Comparison of ENCODE assay signal across 1 cellular context in the genomic region with DNA sequence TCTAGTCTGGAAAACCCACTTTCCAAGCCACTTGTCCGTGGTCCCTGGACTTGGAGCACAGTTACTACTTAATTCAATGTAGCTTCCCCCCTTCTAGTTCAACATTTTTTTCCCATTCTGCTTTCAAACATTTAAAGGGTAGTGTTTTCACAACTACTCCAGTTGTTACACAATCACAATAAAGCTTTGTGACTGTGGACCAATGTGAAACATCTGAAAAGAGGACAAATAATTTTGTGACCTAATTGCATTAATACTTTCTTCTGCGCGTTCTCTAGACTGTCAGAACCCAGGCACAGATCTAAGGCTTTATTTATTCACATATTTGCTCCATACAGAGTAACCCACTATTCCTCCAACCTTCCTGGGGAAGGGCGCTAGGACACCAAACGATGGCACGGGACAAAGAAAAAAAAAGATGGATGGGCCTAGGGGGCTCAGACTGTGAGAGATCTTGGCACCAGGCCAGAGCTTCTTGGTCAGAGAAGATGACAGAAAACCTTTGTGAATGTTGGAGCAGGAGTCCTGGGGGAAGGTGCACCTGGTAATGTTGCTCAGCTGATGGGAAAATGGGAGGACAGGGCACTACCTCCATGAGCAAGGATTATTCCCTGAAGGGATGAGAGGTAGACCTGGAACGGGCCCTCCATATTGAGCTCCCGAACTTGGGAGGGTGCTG.
A peak's percentile ranks its signal among the peaks of the same experiment; 100 is the strongest.
TF ChIP-seq lines count a peak whose summit lies in the region.

No MANE protein-coding gene starts in this region.

TF ChIP-seq in HepG2, 621 proteins besides CTCF, POLR2A, EP300 and RAD21 (continues in another document):
- TF ChIP-seq ZKSCAN8 (CRISPR knock-in tag; IDR thresholded peaks at IDR 0.05; ENCODE audit: borderline replicate concordance) (no peak; the same call in 1 of the 2 replicates), ZNF337 (CRISPR knock-in tag; IDR thresholded peaks at IDR 0.05; ENCODE audit: borderline replicate concordance, low read depth) (peak; percentile 10; the same call in 1 of the 2 replicates), BHLHE40 (IDR thresholded peaks at IDR 0.05; ENCODE audit: low read length) (no peak), HMG20A (CRISPR knock-in tag; IDR thresholded peaks at IDR 0.05; ENCODE audit: borderline replicate concordance) (0 out of 2 replicates have a peak, but pooled peaks have one; percentile 5), NKX3-1 (CRISPR knock-in tag; IDR thresholded peaks at IDR 0.05) (0 out of 2 replicates have a peak, but pooled peaks have one; percentile 9), RFX3 (CRISPR knock-in tag; IDR thresholded peaks at IDR 0.05) (no peak), ZMYM3 (CRISPR knock-in tag; IDR thresholded peaks at IDR 0.05) (no peak), CEBPB (IDR thresholded peaks at IDR 0.05; ENCODE audit: borderline replicate concordance, low read depth, low read length) (peak; percentile 90), ZFP82 (CRISPR knock-in tag; IDR thresholded peaks at IDR 0.05; ENCODE audit: borderline replicate concordance) (0 out of 2 replicates have a peak, but pooled peaks have one; percentile 17), ZNF350 (CRISPR knock-in tag; IDR thresholded peaks at IDR 0.05; ENCODE audit: borderline replicate concordance, low read depth) (0 out of 2 replicates have a peak, but pooled peaks have one; percentile 17), ZNF263 (CRISPR knock-in tag; IDR thresholded peaks at IDR 0.05) (0 out of 2 replicates have a peak, but pooled peaks have one; percentile 10), NFIC (IDR thresholded peaks at IDR 0.05; ENCODE audit: low read length) (0 out of 2 replicates have a peak, but pooled peaks have one; percentile 32), IRF2 (CRISPR knock-in tag; IDR thresholded peaks at IDR 0.05) (peak; percentile 6; the same call in 1 of the 2 replicates), SALL2 (CRISPR knock-in tag; IDR thresholded peaks at IDR 0.05) (no peak), PHF21A (CRISPR knock-in tag; IDR thresholded peaks at IDR 0.05) (peak; percentile 35; the same call in 1 of the 2 replicates), MEF2D (CRISPR knock-in tag; IDR thresholded peaks at IDR 0.05) (no peak), LCORL (IDR thresholded peaks at IDR 0.05) (0 out of 2 replicates have a peak, but pooled peaks have one; percentile 37), LCORL (CRISPR knock-in tag; IDR thresholded peaks at IDR 0.05) (no peak), CHD4 (IDR thresholded peaks at IDR 0.05; ENCODE audit: borderline replicate concordance, low read length) (no peak), ESRRA (CRISPR knock-in tag; IDR thresholded peaks at IDR 0.05; ENCODE audit: low read depth) (0 out of 2 replicates have a peak, but pooled peaks have one; percentile 28)
- TF ChIP-seq, protein P1, sequence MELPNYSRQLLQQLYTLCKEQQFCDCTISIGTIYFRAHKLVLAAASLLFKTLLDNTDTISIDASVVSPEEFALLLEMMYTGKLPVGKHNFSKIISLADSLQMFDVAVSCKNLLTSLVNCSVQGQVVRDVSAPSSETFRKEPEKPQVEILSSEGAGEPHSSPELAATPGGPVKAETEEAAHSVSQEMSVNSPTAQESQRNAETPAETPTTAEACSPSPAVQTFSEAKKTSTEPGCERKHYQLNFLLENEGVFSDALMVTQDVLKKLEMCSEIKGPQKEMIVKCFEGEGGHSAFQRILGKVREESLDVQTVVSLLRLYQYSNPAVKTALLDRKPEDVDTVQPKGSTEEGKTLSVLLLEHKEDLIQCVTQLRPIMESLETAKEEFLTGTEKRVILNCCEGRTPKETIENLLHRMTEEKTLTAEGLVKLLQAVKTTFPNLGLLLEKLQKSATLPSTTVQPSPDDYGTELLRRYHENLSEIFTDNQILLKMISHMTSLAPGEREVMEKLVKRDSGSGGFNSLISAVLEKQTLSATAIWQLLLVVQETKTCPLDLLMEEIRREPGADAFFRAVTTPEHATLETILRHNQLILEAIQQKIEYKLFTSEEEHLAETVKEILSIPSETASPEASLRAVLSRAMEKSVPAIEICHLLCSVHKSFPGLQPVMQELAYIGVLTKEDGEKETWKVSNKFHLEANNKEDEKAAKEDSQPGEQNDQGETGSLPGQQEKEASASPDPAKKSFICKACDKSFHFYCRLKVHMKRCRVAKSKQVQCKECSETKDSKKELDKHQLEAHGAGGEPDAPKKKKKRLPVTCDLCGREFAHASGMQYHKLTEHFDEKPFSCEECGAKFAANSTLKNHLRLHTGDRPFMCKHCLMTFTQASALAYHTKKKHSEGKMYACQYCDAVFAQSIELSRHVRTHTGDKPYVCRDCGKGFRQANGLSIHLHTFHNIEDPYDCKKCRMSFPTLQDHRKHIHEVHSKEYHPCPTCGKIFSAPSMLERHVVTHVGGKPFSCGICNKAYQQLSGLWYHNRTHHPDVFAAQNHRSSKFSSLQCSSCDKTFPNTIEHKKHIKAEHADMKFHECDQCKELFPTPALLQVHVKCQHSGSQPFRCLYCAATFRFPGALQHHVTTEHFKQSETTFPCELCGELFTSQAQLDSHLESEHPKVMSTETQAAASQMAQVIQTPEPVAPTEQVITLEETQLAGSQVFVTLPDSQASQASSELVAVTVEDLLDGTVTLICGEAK (IDR thresholded peaks at IDR 0.05) = no peak
- TF ChIP-seq, protein P1 (CRISPR knock-in tag; IDR thresholded peaks at IDR 0.05) = no peak
- TF ChIP-seq, protein P2, sequence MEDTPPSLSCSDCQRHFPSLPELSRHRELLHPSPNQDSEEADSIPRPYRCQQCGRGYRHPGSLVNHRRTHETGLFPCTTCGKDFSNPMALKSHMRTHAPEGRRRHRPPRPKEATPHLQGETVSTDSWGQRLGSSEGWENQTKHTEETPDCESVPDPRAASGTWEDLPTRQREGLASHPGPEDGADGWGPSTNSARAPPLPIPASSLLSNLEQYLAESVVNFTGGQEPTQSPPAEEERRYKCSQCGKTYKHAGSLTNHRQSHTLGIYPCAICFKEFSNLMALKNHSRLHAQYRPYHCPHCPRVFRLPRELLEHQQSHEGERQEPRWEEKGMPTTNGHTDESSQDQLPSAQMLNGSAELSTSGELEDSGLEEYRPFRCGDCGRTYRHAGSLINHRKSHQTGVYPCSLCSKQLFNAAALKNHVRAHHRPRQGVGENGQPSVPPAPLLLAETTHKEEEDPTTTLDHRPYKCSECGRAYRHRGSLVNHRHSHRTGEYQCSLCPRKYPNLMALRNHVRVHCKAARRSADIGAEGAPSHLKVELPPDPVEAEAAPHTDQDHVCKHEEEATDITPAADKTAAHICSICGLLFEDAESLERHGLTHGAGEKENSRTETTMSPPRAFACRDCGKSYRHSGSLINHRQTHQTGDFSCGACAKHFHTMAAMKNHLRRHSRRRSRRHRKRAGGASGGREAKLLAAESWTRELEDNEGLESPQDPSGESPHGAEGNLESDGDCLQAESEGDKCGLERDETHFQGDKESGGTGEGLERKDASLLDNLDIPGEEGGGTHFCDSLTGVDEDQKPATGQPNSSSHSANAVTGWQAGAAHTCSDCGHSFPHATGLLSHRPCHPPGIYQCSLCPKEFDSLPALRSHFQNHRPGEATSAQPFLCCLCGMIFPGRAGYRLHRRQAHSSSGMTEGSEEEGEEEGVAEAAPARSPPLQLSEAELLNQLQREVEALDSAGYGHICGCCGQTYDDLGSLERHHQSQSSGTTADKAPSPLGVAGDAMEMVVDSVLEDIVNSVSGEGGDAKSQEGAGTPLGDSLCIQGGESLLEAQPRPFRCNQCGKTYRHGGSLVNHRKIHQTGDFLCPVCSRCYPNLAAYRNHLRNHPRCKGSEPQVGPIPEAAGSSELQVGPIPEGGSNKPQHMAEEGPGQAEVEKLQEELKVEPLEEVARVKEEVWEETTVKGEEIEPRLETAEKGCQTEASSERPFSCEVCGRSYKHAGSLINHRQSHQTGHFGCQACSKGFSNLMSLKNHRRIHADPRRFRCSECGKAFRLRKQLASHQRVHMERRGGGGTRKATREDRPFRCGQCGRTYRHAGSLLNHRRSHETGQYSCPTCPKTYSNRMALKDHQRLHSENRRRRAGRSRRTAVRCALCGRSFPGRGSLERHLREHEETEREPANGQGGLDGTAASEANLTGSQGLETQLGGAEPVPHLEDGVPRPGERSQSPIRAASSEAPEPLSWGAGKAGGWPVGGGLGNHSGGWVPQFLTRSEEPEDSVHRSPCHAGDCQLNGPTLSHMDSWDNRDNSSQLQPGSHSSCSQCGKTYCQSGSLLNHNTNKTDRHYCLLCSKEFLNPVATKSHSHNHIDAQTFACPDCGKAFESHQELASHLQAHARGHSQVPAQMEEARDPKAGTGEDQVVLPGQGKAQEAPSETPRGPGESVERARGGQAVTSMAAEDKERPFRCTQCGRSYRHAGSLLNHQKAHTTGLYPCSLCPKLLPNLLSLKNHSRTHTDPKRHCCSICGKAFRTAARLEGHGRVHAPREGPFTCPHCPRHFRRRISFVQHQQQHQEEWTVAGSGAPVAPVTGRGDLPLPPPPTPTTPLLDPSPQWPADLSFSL (CRISPR knock-in tag; IDR thresholded peaks at IDR 0.05) = peak; percentile 75
- TF ChIP-seq, protein P3, sequence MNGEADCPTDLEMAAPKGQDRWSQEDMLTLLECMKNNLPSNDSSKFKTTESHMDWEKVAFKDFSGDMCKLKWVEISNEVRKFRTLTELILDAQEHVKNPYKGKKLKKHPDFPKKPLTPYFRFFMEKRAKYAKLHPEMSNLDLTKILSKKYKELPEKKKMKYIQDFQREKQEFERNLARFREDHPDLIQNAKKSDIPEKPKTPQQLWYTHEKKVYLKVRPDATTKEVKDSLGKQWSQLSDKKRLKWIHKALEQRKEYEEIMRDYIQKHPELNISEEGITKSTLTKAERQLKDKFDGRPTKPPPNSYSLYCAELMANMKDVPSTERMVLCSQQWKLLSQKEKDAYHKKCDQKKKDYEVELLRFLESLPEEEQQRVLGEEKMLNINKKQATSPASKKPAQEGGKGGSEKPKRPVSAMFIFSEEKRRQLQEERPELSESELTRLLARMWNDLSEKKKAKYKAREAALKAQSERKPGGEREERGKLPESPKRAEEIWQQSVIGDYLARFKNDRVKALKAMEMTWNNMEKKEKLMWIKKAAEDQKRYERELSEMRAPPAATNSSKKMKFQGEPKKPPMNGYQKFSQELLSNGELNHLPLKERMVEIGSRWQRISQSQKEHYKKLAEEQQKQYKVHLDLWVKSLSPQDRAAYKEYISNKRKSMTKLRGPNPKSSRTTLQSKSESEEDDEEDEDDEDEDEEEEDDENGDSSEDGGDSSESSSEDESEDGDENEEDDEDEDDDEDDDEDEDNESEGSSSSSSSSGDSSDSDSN (CRISPR knock-in tag; IDR thresholded peaks at IDR 0.05) = peak; percentile 8; the same call in 1 of the 2 replicates
- TF ChIP-seq, protein P4, sequence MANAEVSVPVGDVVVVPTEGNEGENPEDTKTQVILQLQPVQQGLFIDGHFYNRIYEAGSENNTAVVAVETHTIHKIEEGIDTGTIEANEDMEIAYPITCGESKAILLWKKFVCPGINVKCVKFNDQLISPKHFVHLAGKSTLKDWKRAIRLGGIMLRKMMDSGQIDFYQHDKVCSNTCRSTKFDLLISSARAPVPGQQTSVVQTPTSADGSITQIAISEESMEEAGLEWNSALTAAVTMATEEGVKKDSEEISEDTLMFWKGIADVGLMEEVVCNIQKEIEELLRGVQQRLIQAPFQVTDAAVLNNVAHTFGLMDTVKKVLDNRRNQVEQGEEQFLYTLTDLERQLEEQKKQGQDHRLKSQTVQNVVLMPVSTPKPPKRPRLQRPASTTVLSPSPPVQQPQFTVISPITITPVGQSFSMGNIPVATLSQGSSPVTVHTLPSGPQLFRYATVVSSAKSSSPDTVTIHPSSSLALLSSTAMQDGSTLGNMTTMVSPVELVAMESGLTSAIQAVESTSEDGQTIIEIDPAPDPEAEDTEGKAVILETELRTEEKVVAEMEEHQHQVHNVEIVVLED (CRISPR knock-in tag; IDR thresholded peaks at IDR 0.05; ENCODE audit: borderline replicate concordance) = no peak
- TF ChIP-seq, protein P5, sequence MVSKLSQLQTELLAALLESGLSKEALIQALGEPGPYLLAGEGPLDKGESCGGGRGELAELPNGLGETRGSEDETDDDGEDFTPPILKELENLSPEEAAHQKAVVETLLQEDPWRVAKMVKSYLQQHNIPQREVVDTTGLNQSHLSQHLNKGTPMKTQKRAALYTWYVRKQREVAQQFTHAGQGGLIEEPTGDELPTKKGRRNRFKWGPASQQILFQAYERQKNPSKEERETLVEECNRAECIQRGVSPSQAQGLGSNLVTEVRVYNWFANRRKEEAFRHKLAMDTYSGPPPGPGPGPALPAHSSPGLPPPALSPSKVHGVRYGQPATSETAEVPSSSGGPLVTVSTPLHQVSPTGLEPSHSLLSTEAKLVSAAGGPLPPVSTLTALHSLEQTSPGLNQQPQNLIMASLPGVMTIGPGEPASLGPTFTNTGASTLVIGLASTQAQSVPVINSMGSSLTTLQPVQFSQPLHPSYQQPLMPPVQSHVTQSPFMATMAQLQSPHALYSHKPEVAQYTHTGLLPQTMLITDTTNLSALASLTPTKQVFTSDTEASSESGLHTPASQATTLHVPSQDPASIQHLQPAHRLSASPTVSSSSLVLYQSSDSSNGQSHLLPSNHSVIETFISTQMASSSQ (IDR thresholded peaks at IDR 0.05; ENCODE audit: low read depth) = peak; percentile 11; the same call in 1 of the 2 replicates
- TF ChIP-seq, protein P5 (CRISPR knock-in tag; IDR thresholded peaks at IDR 0.05; ENCODE audit: borderline replicate concordance) = no peak
